Comparison of ENCODE assay signal across 22 cellular contexts in genomic region chr17:78427140-78427539, GRCh38.
"Had no signal": no experiment of that assay in that cellular context is flagged by ENCODE, and none has a peak within 500 bp of the region (broad histone marks: within the 10 kb centered on the region; RNA-seq: fewer than 3 reads in every experiment).

No MANE protein-coding gene starts in this region.

- DNase-seq: endodermal cell; foreskin melanocyte; heart left ventricle; left cardiac atrium; left ventricle myocardium inferior; lower lobe of right lung; natural killer cell; ovary; small intestine; stimulated activated CD4-positive, alpha-beta T cell treated with anti-CD3 and anti-CD28 coated beads, Interleukin-12 subunit alpha, Interleukin-12 subunit beta, amount 100 ng/mL, for 4 hours; stimulated activated naive CD4-positive, alpha-beta T cell treated with Interleukin-2 at 50 U/mL for 16 hours; tibial artery; upper lobe of left lung; uterus had no signal

- H3K27ac ChIP-seq: heart left ventricle, left ventricle myocardium inferior, lower lobe of right lung, ovary, right atrium auricular region, suprapubic skin, tibial artery, upper lobe of left lung, uterus had no signal

- H3K4me3 ChIP-seq: heart left ventricle, left ventricle myocardium inferior, lower lobe of right lung, ovary, right atrium auricular region, suprapubic skin, tibial artery, upper lobe of left lung, uterus had no signal

- H3K9me3 ChIP-seq: heart left ventricle, left ventricle myocardium inferior, lower lobe of right lung, ovary, right atrium auricular region, suprapubic skin, tibial artery, upper lobe of left lung, uterus had no signal

- H3K36me3 ChIP-seq: ovary, uterus had no signal

- H3K4me1 Mint-ChIP-seq: memory B cell had no signal

- H3K4me1 ChIP-seq: uterus had no signal

- H3K36me3 Mint-ChIP-seq: natural killer cell had no signal

- H3K4me3 Mint-ChIP-seq: dendritic cell treated with granulocyte-macrophage colony-stimulating factor and Interleukin-4, amounts not matched to agents 40 ng/mL and 50 ng/mL, for 4 days; endodermal cell; memory B cell; mesothelial cell of epicardium; natural killer cell; neural crest cell had no signal

- H3K9me3 Mint-ChIP-seq: dendritic cell treated with granulocyte-macrophage colony-stimulating factor and Interleukin-4, amounts not matched to agents 40 ng/mL and 50 ng/mL, for 4 days; endodermal cell; memory B cell; mesothelial cell of epicardium; natural killer cell; neural crest cell had no signal

- H3K27me3 Mint-ChIP-seq: dendritic cell treated with granulocyte-macrophage colony-stimulating factor and Interleukin-4, amounts not matched to agents 40 ng/mL and 50 ng/mL, for 4 days; memory B cell had no signal

- H3K27ac Mint-ChIP-seq: dendritic cell treated with granulocyte-macrophage colony-stimulating factor and Interleukin-4, amounts not matched to agents 40 ng/mL and 50 ng/mL, for 4 days; endodermal cell; memory B cell; mesothelial cell of epicardium; natural killer cell had no signal

- FAIRE-seq: colon, islet of Langerhans, small intestine had no signal

- ATAC-seq: heart left ventricle, left cardiac atrium, lower lobe of right lung, natural killer cell had no signal
